ENCODE assay signal across 17 cellular contexts in the genomic region with DNA sequence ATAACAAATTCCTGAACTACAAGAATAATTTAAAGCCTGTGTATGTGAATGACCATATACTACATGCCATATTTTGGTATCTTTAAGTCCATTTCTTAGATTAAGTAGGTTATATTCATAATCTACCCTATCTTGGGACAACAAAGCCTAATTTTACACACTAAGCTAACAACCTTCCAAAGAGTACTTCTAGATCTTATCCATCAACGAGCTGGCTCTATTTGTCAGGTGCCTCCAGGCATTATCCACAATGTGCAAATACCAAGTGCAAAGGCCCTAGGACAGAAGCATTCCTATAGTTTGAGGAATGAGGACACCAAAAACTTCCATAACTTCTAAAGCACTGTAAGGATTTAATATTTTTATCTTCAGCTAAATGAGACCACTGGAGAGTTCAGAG. TPM values are rescaled to one million over a fixed set of nuclear protein-coding genes. Genes with fewer than 3 reads are reported as not detected.
A peak's percentile ranks its signal among the peaks of the same experiment; 100 is the strongest.
DNase-seq lines count a peak whose midpoint lies in the region; TF ChIP-seq lines count a peak whose summit lies in the region.
"Had no signal": no experiment of that assay in that cellular context is flagged by ENCODE, and none has a peak within 500 bp of the region (broad histone marks: within the 10 kb centered on the region; RNA-seq: fewer than 3 reads in every experiment).

No MANE protein-coding gene starts in this region.

- peaks cover 67% of the 10 kb centered on the region for H3K4me1 Mint-ChIP-seq in activated CD4-positive, alpha-beta memory T cell treated with anti-CD3 and anti-CD28 coated beads, Interleukin-2, amount 10 ng/mL, durations not matched to agents 7 days and 5 days
- peaks cover 59% of the 10 kb centered on the region for H3K4me1 Mint-ChIP-seq in activated CD4-positive, alpha-beta memory T cell treated with anti-CD3 and anti-CD28 coated beads for 36 hours (ENCODE audit: low read depth)
- peaks cover 60% of the 10 kb centered on the region for H3K4me1 Mint-ChIP-seq in brain

- POLR2A ChIA-PET in activated CD4-positive, alpha-beta memory T cell treated with anti-CD3 and anti-CD28 coated beads, Interleukin-2, amount 10 ng/mL, durations not matched to agents 7 days and 5 days (lab: Charles Lee), result interaction anchor here (1.3 to 11.7 kb wide), 4 partner anchors 9 to 17 kb away, joined by 5 to 371 read pairs (median 58); a partner anchor contains a TSS
- POLR2A ChIA-PET in activated CD4-positive, alpha-beta memory T cell treated with anti-CD3 and anti-CD28 coated beads for 36 hours (lab: Charles Lee), result interaction anchor here (2.3 to 2.4 kb wide), 2 partner anchors 12 to 14 kb away, joined by 11 to 13 read pairs; a partner anchor contains a TSS
- POLR2A ChIA-PET in OCI-LY7 (lab: Charles Lee), result interaction anchor here (1.1 to 2.3 kb wide), 3 partner anchors 11 to 17 kb away, joined by 5 to 16 read pairs (median 7); a partner anchor contains a TSS

- H3K27ac ChIP-seq in OCI-LY7 (ENCODE audit: low read depth, low read length, poor library complexity, severe bottlenecking), result peak overlapping the region; percentile 11
- H3K27ac ChIP-seq: ascending aorta, HL-60, skin epidermis had no signal

- H4K20me1 ChIP-seq in OCI-LY7 (ENCODE audit: insufficient read depth, low read length), result peaks cover 49% of the 10 kb centered on the region

- H3K27ac Mint-ChIP-seq in activated CD4-positive, alpha-beta memory T cell treated with anti-CD3 and anti-CD28 coated beads, Interleukin-2, amount 10 ng/mL, durations not matched to agents 7 days and 5 days, result peak overlapping the region; percentile 38
- no peak overlapping the region for H3K27ac Mint-ChIP-seq in activated CD4-positive, alpha-beta memory T cell treated with anti-CD3 and anti-CD28 coated beads for 36 hours
- no peak overlapping the region for H3K27ac Mint-ChIP-seq in brain

- H3K4me2 ChIP-seq in OCI-LY7 (ENCODE audit: low read length), result peak overlapping the region; percentile 91

- H3K79me2 ChIP-seq in OCI-LY7 (ENCODE audit: insufficient read depth, low read depth, low read length), result peaks cover 90% of the 10 kb centered on the region

- TF ChIP-seq POLR2A in erythroblast (IDR thresholded peaks at IDR 0.05; ENCODE audit: low read length), result no peak

- TSS peak; percentile 31 for BruUV-seq in OCI-LY7 (replicated peaks; lab: Mats Ljungman, UMichigan)

- H3K4me1 ChIP-seq in OCI-LY7 (ENCODE audit: insufficient read depth, low read length, poor library complexity, severe bottlenecking), result peaks cover 28% of the 10 kb centered on the region

- H3K36me3 ChIP-seq in OCI-LY7 (ENCODE audit: insufficient read depth, low read length), result peaks cover 82% of the 10 kb centered on the region

- no peaks in the 10 kb centered on the region for H3K9me2 ChIP-seq in OCI-LY7 (ENCODE audit: insufficient read depth, low read length)

- intact Hi-C loops in activated CD4-positive, alpha-beta memory T cell treated with anti-CD3 and anti-CD28 coated beads for 36 hours (cut with micrococcal nuclease), result no loop called here
- intact Hi-C loops in OCI-LY7 (cut with micrococcal nuclease; ENCODE audit: unreplicated experiment), result loop anchor here (2.0 kb wide), 1 partner anchor 18 kb away; no protein-coding TSS in a partner anchor

- no peaks in the 10 kb centered on the region for H3K9me3 Mint-ChIP-seq in activated CD4-positive, alpha-beta memory T cell treated with anti-CD3 and anti-CD28 coated beads, Interleukin-2, amount 10 ng/mL, durations not matched to agents 7 days and 5 days
- no peaks in the 10 kb centered on the region for H3K9me3 Mint-ChIP-seq in activated CD4-positive, alpha-beta memory T cell treated with anti-CD3 and anti-CD28 coated beads for 36 hours
- no peaks in the 10 kb centered on the region for H3K9me3 Mint-ChIP-seq in brain

- peak overlapping the region; percentile 86 for H3K4me3 ChIP-seq in OCI-LY7 (ENCODE audit: low read depth, low read length, poor library complexity, severe bottlenecking)
- peak overlapping the region; percentile 19 for H3K4me3 ChIP-seq in retinal pigment epithelial cell (ENCODE audit: low read length)
- H3K4me3 ChIP-seq: ascending aorta, skin epidermis had no signal

- peak overlapping the region; percentile 52 for H3K4me3 Mint-ChIP-seq in activated CD4-positive, alpha-beta memory T cell treated with anti-CD3 and anti-CD28 coated beads, Interleukin-2, amount 10 ng/mL, durations not matched to agents 7 days and 5 days
- H3K4me3 Mint-ChIP-seq in activated CD4-positive, alpha-beta memory T cell treated with anti-CD3 and anti-CD28 coated beads for 36 hours, result no peak overlapping the region
- H3K4me3 Mint-ChIP-seq in brain, result peak overlapping the region; percentile 12 to 75 (median 35)

- TF ChIP-seq CTCF in OCI-LY7 (conservative IDR thresholded peaks at IDR 0.05; ENCODE audit: low read length) (no peak), brain (conservative IDR thresholded peaks at IDR 0.05) (no peak), retinal pigment epithelial cell (conservative IDR thresholded peaks at IDR 0.05; ENCODE audit: low read depth, low read length) (no peak)

- CTCF ChIA-PET in activated CD4-positive, alpha-beta memory T cell treated with anti-CD3 and anti-CD28 coated beads, Interleukin-2, amount 10 ng/mL, durations not matched to agents 7 days and 5 days (lab: Charles Lee), result interaction anchor here (0.8 to 5.2 kb wide), 5 partner anchors 9 to 353 kb away, joined by 3 to 78 read pairs (median 3); no protein-coding TSS in a partner anchor
- CTCF ChIA-PET in activated CD4-positive, alpha-beta memory T cell treated with anti-CD3 and anti-CD28 coated beads for 36 hours (lab: Charles Lee), result interaction anchor here (2.1 to 15.6 kb wide), 3 partner anchors 15 to 18 kb away, joined by 6 to 203 read pairs (median 8); no protein-coding TSS in a partner anchor
- CTCF ChIA-PET in OCI-LY7 (lab: Charles Lee; ENCODE audit: unreplicated experiment), result interaction anchor here (1.1 to 1.7 kb wide), 2 partner anchors 15 kb away, joined by 3 read pairs; no protein-coding TSS in a partner anchor

- H3K9me3 ChIP-seq in OCI-LY7 (ENCODE audit: low read length), result no peaks in the 10 kb centered on the region
- H3K9me3 ChIP-seq: ascending aorta had no signal

- H2AFZ ChIP-seq in OCI-LY7 (ENCODE audit: low read length), result no peak overlapping the region

- H3K27me3 Mint-ChIP-seq in activated CD4-positive, alpha-beta memory T cell treated with anti-CD3 and anti-CD28 coated beads, Interleukin-2, amount 10 ng/mL, durations not matched to agents 7 days and 5 days, result no peaks in the 10 kb centered on the region
- H3K27me3 Mint-ChIP-seq in activated CD4-positive, alpha-beta memory T cell treated with anti-CD3 and anti-CD28 coated beads for 36 hours, result no peaks in the 10 kb centered on the region
- H3K27me3 Mint-ChIP-seq in brain, result peaks cover 7% of the 10 kb centered on the region

- H3K36me3 Mint-ChIP-seq in activated CD4-positive, alpha-beta memory T cell treated with anti-CD3 and anti-CD28 coated beads, Interleukin-2, amount 10 ng/mL, durations not matched to agents 7 days and 5 days (ENCODE audit: low read depth), result peaks cover 74% of the 10 kb centered on the region
- H3K36me3 Mint-ChIP-seq in activated CD4-positive, alpha-beta memory T cell treated with anti-CD3 and anti-CD28 coated beads for 36 hours, result peaks cover 57% of the 10 kb centered on the region
- peaks cover 61% of the 10 kb centered on the region for H3K36me3 Mint-ChIP-seq in brain

- DNase-seq in activated CD4-positive, alpha-beta memory T cell treated with anti-CD3 and anti-CD28 coated beads, Interleukin-2, amount 10 ng/mL, durations not matched to agents 7 days and 5 days, result no peak
- DNase-seq in activated CD4-positive, alpha-beta memory T cell treated with anti-CD3 and anti-CD28 coated beads for 36 hours, result no peak
- DNase-seq in OCI-LY7 (ENCODE audit: low spot score) (no peak), retinal pigment epithelial cell (ENCODE audit: low read depth) (no peak), erythroblast (lab: John Stamatoyannopoulos, UW) (no peak), globus pallidus (ENCODE audit: low spot score) (no peak), NCI-H510A treated with DMSO at 0.1 percent for 48 hours (lab: John Stamatoyannopoulos, UW) (no peak)
- DNase-seq: activated CD8-positive, alpha-beta memory T cell treated with anti-CD3 and anti-CD28 coated beads, Interleukin-2, amount 50 U/mL, for 4 hours; dermis blood vessel endothelial cell; H7; NCI-H1930; NCI-H82; SIG-M5 had no signal

RNA-seq across cellular contexts. Expression of a gene that starts 3.5 kb away (rescaled TPM):
- total RNA-seq in activated CD4-positive, alpha-beta memory T cell treated with anti-CD3 and anti-CD28 coated beads, Interleukin-2, amount 10 ng/mL, durations not matched to agents 7 days and 5 days, result 100 to 1,000 TPM; 105 to 107 TPM
- total RNA-seq in activated CD4-positive, alpha-beta memory T cell treated with anti-CD3 and anti-CD28 coated beads for 36 hours, result 100 to 1,000 TPM; 103 to 106 TPM
- total RNA-seq in OCI-LY7 (2014; rRNA removed; shearing (Covaris generic)), result 191 and 196 TPM in 2 replicates
- 159 and 161 TPM in 2 replicates for total RNA-seq in OCI-LY7 (2022)
- polyA plus RNA-seq in brain (ENCODE audit: insufficient read depth, low read depth, low replicate concordance), result 84.2 TPM

RNA-seq across cellular contexts. Expression of a gene that starts 12.5 kb away (rescaled TPM):
- 10 to 100 TPM; 20.4 to 22.3 TPM for total RNA-seq in activated CD4-positive, alpha-beta memory T cell treated with anti-CD3 and anti-CD28 coated beads, Interleukin-2, amount 10 ng/mL, durations not matched to agents 7 days and 5 days
- total RNA-seq in activated CD4-positive, alpha-beta memory T cell treated with anti-CD3 and anti-CD28 coated beads for 36 hours, result 10 to 100 TPM; 16.2 to 18.1 TPM
- 35.1 and 44.0 TPM in 2 replicates for total RNA-seq in OCI-LY7 (2014; rRNA removed; shearing (Covaris generic))
- 34.2 and 39.2 TPM in 2 replicates for total RNA-seq in OCI-LY7 (2022)
- polyA plus RNA-seq in brain (ENCODE audit: insufficient read depth, low read depth, low replicate concordance), result 45.5 TPM

RNA-seq across cellular contexts. Expression of a gene that starts 12.7 kb away (rescaled TPM):
- 100 to 1,000 TPM; 213 TPM for total RNA-seq in activated CD4-positive, alpha-beta memory T cell treated with anti-CD3 and anti-CD28 coated beads, Interleukin-2, amount 10 ng/mL, durations not matched to agents 7 days and 5 days
- total RNA-seq in activated CD4-positive, alpha-beta memory T cell treated with anti-CD3 and anti-CD28 coated beads for 36 hours, result 100 to 1,000 TPM; 194 to 201 TPM
- 100 and 130 TPM in 2 replicates for total RNA-seq in OCI-LY7 (2014; rRNA removed; shearing (Covaris generic))
- 257 and 272 TPM in 2 replicates for total RNA-seq in OCI-LY7 (2022)
- polyA plus RNA-seq in brain (ENCODE audit: insufficient read depth, low read depth, low replicate concordance), result 85.1 TPM

RNA-seq across cellular contexts. Expression of a gene that starts 24.5 kb away (rescaled TPM):
- total RNA-seq in activated CD4-positive, alpha-beta memory T cell treated with anti-CD3 and anti-CD28 coated beads, Interleukin-2, amount 10 ng/mL, durations not matched to agents 7 days and 5 days, result under 1 TPM; 0.65 to 0.91 TPM
- 1 to 10 TPM; 1.3 to 1.4 TPM for total RNA-seq in activated CD4-positive, alpha-beta memory T cell treated with anti-CD3 and anti-CD28 coated beads for 36 hours
- total RNA-seq in OCI-LY7 (2014; rRNA removed; shearing (Covaris generic)), result 0.98 and 1.4 TPM in 2 replicates
- total RNA-seq in OCI-LY7 (2022), result 1.5 and 1.8 TPM in 2 replicates
- 5.2 TPM for polyA plus RNA-seq in brain (ENCODE audit: insufficient read depth, low read depth, low replicate concordance)
- total RNA-seq: ascending aorta had no signal
